In genomic region chr1:28313710-28314510, GRCh38 we compare ENCODE assay signal across 1 cellular context.
TF ChIP-seq lines count a peak whose summit lies in the region.

No MANE protein-coding gene starts in this region.

TF ChIP-seq in liver, 16 proteins besides CTCF, POLR2A, EP300 and RAD21 (continued from another document):
- peak; percentile 97 for TF ChIP-seq ATF3 (IDR thresholded peaks at IDR 0.05)
TF ChIP-seq in liver: peak in this region for 13.
